ENCODE assay signal across 8 cellular contexts in genomic region chr9:71909887-71910601, GRCh38. TPM values are rescaled to one million over a fixed set of nuclear protein-coding genes. Genes with fewer than 3 reads are reported as not detected.
DNase-seq lines count a peak whose midpoint lies in the region; ATAC-seq and TF ChIP-seq lines count a peak whose summit lies in the region.

No MANE protein-coding gene starts in this region.

- H3K9me3 Mint-ChIP-seq in T-helper 2 cell treated with Interferon-gamma antibody and Interleukin-4, amounts not matched to agents 5 μg/mL and 100 μg/mL, for 36 hours: no peaks in the 10 kb centered on the region
- no peaks in the 10 kb centered on the region for H3K9me3 Mint-ChIP-seq in immature natural killer cell

- CTCF ChIA-PET in IMR-90 (lab: Yijun Ruan, JAX): no interaction called here

- peak overlapping the region; percentile 80; the same call in 1 of the 2 replicates for H3K14ac ChIP-seq in IMR-90 (replicated peaks; ENCODE audit: low read depth, low read length)

- H3K79me1 ChIP-seq in IMR-90 (ENCODE audit: low read depth in 1 of 2, low read length in 2 of 2): peaks cover 8 to 54% of the 10 kb centered on the region in 2 experiments; a peak in 2 of 4 replicates

- peaks cover 52% of the 10 kb centered on the region for H3K4me1 Mint-ChIP-seq in T-helper 2 cell treated with Interferon-gamma antibody and Interleukin-4, amounts not matched to agents 5 μg/mL and 100 μg/mL, for 36 hours (ENCODE audit: low read depth)
- H3K4me1 Mint-ChIP-seq in immature natural killer cell: peaks cover 60 to 88% of the 10 kb centered on the region in 2 donors

- H3K27me3 Mint-ChIP-seq in T-helper 2 cell treated with Interferon-gamma antibody and Interleukin-4, amounts not matched to agents 5 μg/mL and 100 μg/mL, for 36 hours (ENCODE audit: low read depth): no peaks in the 10 kb centered on the region
- H3K27me3 Mint-ChIP-seq in immature natural killer cell (ENCODE audit: low read depth in 3 of 3): peaks cover 3 to 10% (median 9%) of the 10 kb centered on the region in 3 donors

- peak overlapping the region; percentile 79 for H2BK5ac ChIP-seq in IMR-90 (ENCODE audit: low read depth, low read length, poor library complexity, severe bottlenecking)

- peak overlapping the region; percentile 77 for H3K27ac Mint-ChIP-seq in T-helper 2 cell treated with Interferon-gamma antibody and Interleukin-4, amounts not matched to agents 5 μg/mL and 100 μg/mL, for 36 hours
- peak overlapping the region; percentile 49 to 92 (median 83) for H3K27ac Mint-ChIP-seq in immature natural killer cell

- H3K4me3 Mint-ChIP-seq in T-helper 2 cell treated with Interferon-gamma antibody and Interleukin-4, amounts not matched to agents 5 μg/mL and 100 μg/mL, for 36 hours: peak overlapping the region; percentile 100
- peak overlapping the region; percentile 95 to 100 (median 98) for H3K4me3 Mint-ChIP-seq in immature natural killer cell

- peak; percentile 7 for ATAC-seq in IMR-90 (ENCODE audit: low read depth)
- ATAC-seq in GM21447 (IDR thresholded peaks at IDR 0.05; ENCODE audit: unreplicated experiment): no peak

- no peak overlapping the region for H2AK5ac ChIP-seq in IMR-90 (ENCODE audit: low read depth, low read length)

- H4K5ac ChIP-seq in IMR-90 (ENCODE audit: low read depth, low read length): peak overlapping the region; percentile 39; the same call in 1 of the 2 replicates

- H2BK15ac ChIP-seq in IMR-90 (ENCODE audit: low read depth, low read length): no peak overlapping the region

- peak overlapping the region; percentile 67 for H3K4ac ChIP-seq in IMR-90 (ENCODE audit: low read depth, low read length)

- peak; percentile 68 for DNase-seq in Ammon's horn (ENCODE audit: low spot score)
- peak; percentile 10 for DNase-seq in GM19238 (ENCODE audit: insufficient read length, low spot score)
- DNase-seq in IMR-90: peak; percentile 20
- DNase-seq in T-helper 2 cell treated with Interferon-gamma antibody and Interleukin-4, amounts not matched to agents 5 μg/mL and 100 μg/mL, for 36 hours (ENCODE audit: low spot score): peak; percentile 40
- DNase-seq in central memory CD4-positive, alpha-beta T cell: peak; percentile 12
- DNase-seq in immature natural killer cell: peak; percentile 11 to 36 (median 31)

- H3K27ac ChIP-seq in IMR-90 (ENCODE audit: insufficient read depth, low read length) (peak overlapping the region; percentile 88), skin epidermis (peak overlapping the region; percentile 61 to 98 (median 91))

- peak overlapping the region; percentile 60 for H3K9ac ChIP-seq in IMR-90 (ENCODE audit: low read depth, low read length)

- dilution Hi-C loops in IMR-90 (cut with HindIII; ENCODE audit: low sequenced_read_pairs, unreplicated experiment): no loop called here

- peak overlapping the region; percentile 56 for H3K4me2 ChIP-seq in IMR-90 (ENCODE audit: low read depth, low read length)

- TF ChIP-seq CTCF in IMR-90 (conservative IDR thresholded peaks at IDR 0.05; ENCODE audit: low read depth, low read length): no peak

- peak overlapping the region; percentile 95 for H2AFZ ChIP-seq in IMR-90 (replicated peaks; ENCODE audit: low read length, poor library complexity)

- BruUV-seq in IMR-90 (replicated peaks; lab: Mats Ljungman, UMichigan): no TSS peak

- no peaks in the 10 kb centered on the region for H3K36me3 ChIP-seq in IMR-90 (ENCODE audit: control insufficient read depth, insufficient read depth, low read length)

- H4K8ac ChIP-seq in IMR-90 (ENCODE audit: low read depth in 2 of 2, low read length in 2 of 2): peak overlapping the region in 1 of 2 experiments; percentile 27; a peak in 2 of 4 replicates

- H4K20me1 ChIP-seq in IMR-90 (ENCODE audit: insufficient read depth, low read length): peaks cover 24% of the 10 kb centered on the region

- 0% methylated on average over 7 of the region's 41 CpGs; no CpG with 5 or more reads in 1 of the 2 experiments for WGBS in IMR-90 (ENCODE audit: extremely low coverage in 2 of 2, insufficient read length in 1 of 2), 2 experiments

- peak overlapping the region; percentile 84 for H2AK9ac ChIP-seq in IMR-90 (replicated peaks; ENCODE audit: low read depth, low read length, poor library complexity)

- peak overlapping the region; percentile 63 for H3K4me3 ChIP-seq in IMR-90 (ENCODE audit: insufficient read depth, low read depth, low read length)
- peak overlapping the region; percentile 69 to 98 (median 91) for H3K4me3 ChIP-seq in skin epidermis

- POLR2A ChIA-PET in IMR-90 (lab: Charles Lee; ENCODE audit: unreplicated experiment): no interaction called here

- H3K9me1 ChIP-seq in IMR-90 (ENCODE audit: insufficient read depth, low read length): no peaks in the 10 kb centered on the region

- peaks cover 21% of the 10 kb centered on the region for H3K36me3 Mint-ChIP-seq in T-helper 2 cell treated with Interferon-gamma antibody and Interleukin-4, amounts not matched to agents 5 μg/mL and 100 μg/mL, for 36 hours (ENCODE audit: low read depth)
- H3K36me3 Mint-ChIP-seq in immature natural killer cell: peaks cover 0 to 4% (median 4%) of the 10 kb centered on the region in 3 donors

- H3K18ac ChIP-seq in IMR-90 (ENCODE audit: low read depth, low read length): peak overlapping the region; percentile 58

- H2BK120ac ChIP-seq in IMR-90 (ENCODE audit: low read depth, low read length): peak overlapping the region; percentile 48; the same call in 1 of the 2 replicates

- no peak overlapping the region; the same call in 1 of the 2 replicates for H4K91ac ChIP-seq in IMR-90 (ENCODE audit: insufficient read depth, low read depth, low read length)

- no peaks in the 10 kb centered on the region for H3K9me3 ChIP-seq in IMR-90 (ENCODE audit: control insufficient read depth, insufficient read depth, low read length)

- H3K56ac ChIP-seq in IMR-90 (ENCODE audit: extremely low read depth, insufficient read depth, low read length): peak overlapping the region; percentile 66; the same call in 1 of the 2 replicates

- intact Hi-C loops in IMR-90 (cut with micrococcal nuclease): loop anchor here (1.0 to 5.0 kb wide), 3 partner anchors 37 to 228 kb away; no protein-coding TSS in a partner anchor

- peak overlapping the region; percentile 99 for H3K23ac ChIP-seq in IMR-90 (ENCODE audit: low read depth, low read length)

- H3K27me3 ChIP-seq in IMR-90 (ENCODE audit: control insufficient read depth, insufficient read depth, low read length): no peaks in the 10 kb centered on the region

- no peak for TF ChIP-seq POLR2A in IMR-90 (IDR thresholded peaks at IDR 0.05; ENCODE audit: low read depth, low read length)

- in situ Hi-C loops in IMR-90 (cut with MboI; ENCODE audit: low sequenced_read_pairs): no loop called here

- peaks cover 2% of the 10 kb centered on the region; the same call in 1 of the 2 replicates for H3K4me1 ChIP-seq in IMR-90 (ENCODE audit: control insufficient read depth, insufficient read depth, low read length)

- TF ChIP-seq RAD21 in IMR-90 (IDR thresholded peaks at IDR 0.05; ENCODE audit: low read length): no peak

- H2BK20ac ChIP-seq in IMR-90 (ENCODE audit: low read depth, low read length): 0 out of 2 replicates have a peak overlapping the region, but pooled peaks have one; percentile 15

TF ChIP-seq in IMR-90, 13 proteins besides CTCF, POLR2A, EP300 and RAD21:
- TF ChIP-seq CEBPB (IDR thresholded peaks at IDR 0.05; ENCODE audit: low read depth, low read length): no peak
- no peak; the same call in 1 of the 2 replicates for TF ChIP-seq MXI1 (IDR thresholded peaks at IDR 0.05; ENCODE audit: borderline replicate concordance, low read depth, low read length)
- no peak for TF ChIP-seq SMC3 (IDR thresholded peaks at IDR 0.05; ENCODE audit: low read depth, low read length)
- no peak for TF ChIP-seq USF2 (IDR thresholded peaks at IDR 0.05; ENCODE audit: low read depth, low read length)
- no peak for TF ChIP-seq CHD1 (IDR thresholded peaks at IDR 0.05; ENCODE audit: low read depth, low read length)
- TF ChIP-seq RCOR1 (IDR thresholded peaks at IDR 0.05; ENCODE audit: insufficient replicate concordance, low read length): no peak
- no peak for TF ChIP-seq MAZ (IDR thresholded peaks at IDR 0.05; ENCODE audit: borderline replicate concordance, low read depth, low read length)
TF ChIP-seq in IMR-90: peak in this region for 0.

RNA-seq across cellular contexts. Expression of gene ABHD17B, which starts 0.9 kb away (rescaled TPM):
- total RNA-seq in IMR-90 (2012; rRNA removed): 16.8 and 24.2 TPM in 2 replicates
- 5.3 and 7.5 TPM in 2 replicates for polyA plus RNA-seq in IMR-90 (2012; rRNA removed)
- 2.4 and 3.0 TPM in 2 replicates for polyA plus RNA-seq in IMR-90 (2012; cell fraction: cytosol; rRNA removed)
- polyA plus RNA-seq in IMR-90 (2012; cell fraction: nucleus; rRNA removed; ENCODE audit: low replicate concordance): 1.6 and 5.7 TPM in 2 replicates
- polyA plus RNA-seq in immature natural killer cell: 10 to 100 TPM; 38.8 to 45.2 (median 39.5) TPM

RNA-seq across cellular contexts. Expression of gene C9orf85, which starts 1.4 kb away (rescaled TPM):
- total RNA-seq in IMR-90 (2012; rRNA removed): 4.3 and 10.6 TPM in 2 replicates
- polyA plus RNA-seq in IMR-90 (2012; rRNA removed): 8.2 and 8.4 TPM in 2 replicates
- 2.8 and 5.5 TPM in 2 replicates for polyA plus RNA-seq in IMR-90 (2012; cell fraction: cytosol; rRNA removed)
- 1.8 and 5.9 TPM in 2 replicates for polyA plus RNA-seq in IMR-90 (2012; cell fraction: nucleus; rRNA removed; ENCODE audit: low replicate concordance)
- polyA plus RNA-seq in immature natural killer cell: 10 to 100 TPM; 10.9 to 16.0 (median 12.3) TPM

Comparison
In these comparisons a context has a peak if more than half of its experiments do, and no peak if none do; other contexts are left out.
1. DNase-seq: peak in every context shown above with its lines; median percentile 68 in Ammon's horn; 40 in T-helper 2 cell treated with Interferon-gamma antibody and Interleukin-4, amounts not matched to agents 5 μg/mL and 100 μg/mL, for 36 hours; 31 in immature natural killer cell; 20 in IMR-90; 12 in central memory CD4-positive, alpha-beta T cell; 10 in GM19238.